Comparison of ENCODE assay signal across 8 cellular contexts in the genomic region with DNA sequence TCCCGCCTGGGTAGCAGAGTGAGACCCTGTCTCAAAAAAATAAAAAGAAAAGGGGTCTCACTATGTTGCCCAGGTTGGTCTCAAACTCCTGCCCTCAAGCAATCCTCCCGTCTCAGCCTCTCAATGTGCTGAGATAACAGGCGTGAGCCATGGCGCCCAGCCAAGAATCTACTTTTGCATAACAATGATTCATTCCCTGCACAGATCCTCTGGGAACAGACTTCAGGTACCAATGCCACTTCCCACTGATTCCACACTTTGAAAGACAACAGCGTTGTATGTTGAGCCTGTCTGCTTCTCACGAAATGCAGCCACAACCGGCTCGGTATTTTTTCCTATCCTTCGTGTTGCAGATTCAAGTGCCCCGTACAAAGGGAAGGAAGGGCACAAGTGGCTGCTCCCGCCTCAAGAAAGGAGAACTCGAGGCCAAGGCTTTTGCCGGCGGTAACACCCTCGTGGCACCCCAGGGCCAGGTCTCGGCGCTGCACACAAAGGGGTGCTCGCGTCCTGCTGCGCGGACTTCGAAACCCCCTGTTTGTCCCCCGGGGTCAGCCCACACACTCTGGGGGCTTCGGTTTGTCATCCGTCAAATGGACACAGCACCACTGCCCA. TPM values are rescaled to one million over a fixed set of nuclear protein-coding genes. Genes with fewer than 3 reads are reported as not detected.
DNase-seq lines count a peak whose midpoint lies in the region; ATAC-seq and FAIRE-seq lines count a peak whose summit lies in the region.

No MANE protein-coding gene starts in this region.

- H3K27ac Mint-ChIP-seq in T-helper 2 cell treated with Interferon-gamma antibody and Interleukin-4, amounts not matched to agents 5 μg/mL and 100 μg/mL, for 36 hours = peak overlapping the region; percentile 96

- no peaks in the 10 kb centered on the region for H3K27me3 Mint-ChIP-seq in T-helper 2 cell treated with Interferon-gamma antibody and Interleukin-4, amounts not matched to agents 5 μg/mL and 100 μg/mL, for 36 hours (ENCODE audit: low read depth)

- no peak for FAIRE-seq in small intestine (lab: Jason Lieb, UNC)

- H3K4me3 ChIP-seq in small intestine (ENCODE audit: low read depth in 1 of 2, low read length in 2 of 2) = peak overlapping the region; percentile 61 to 84

- 3 to 4% (median 4%) methylated on average over 24 to 25 of the region's 25 CpGs for WGBS in small intestine, 3 donors

- H3K4me1 Mint-ChIP-seq in T-helper 2 cell treated with Interferon-gamma antibody and Interleukin-4, amounts not matched to agents 5 μg/mL and 100 μg/mL, for 36 hours (ENCODE audit: low read depth) = peaks cover 19% of the 10 kb centered on the region

- no peaks in the 10 kb centered on the region for H3K4me1 ChIP-seq in small intestine (ENCODE audit: control insufficient read depth in 2 of 2, insufficient read depth in 1 of 2, low read depth in 1 of 2, low read length in 1 of 2)

- H3K4me3 Mint-ChIP-seq in T-helper 2 cell treated with Interferon-gamma antibody and Interleukin-4, amounts not matched to agents 5 μg/mL and 100 μg/mL, for 36 hours = peak overlapping the region; percentile 96

- ATAC-seq in HG02885 (IDR thresholded peaks at IDR 0.05; ENCODE audit: poor library complexity, unreplicated experiment) = peak; percentile 33

- H3K9me3 ChIP-seq in small intestine (ENCODE audit: control insufficient read depth, low read depth) = no peaks in the 10 kb centered on the region

- H3K27ac ChIP-seq in caudate nucleus (ENCODE audit: low read depth, low read length) = peak overlapping the region; percentile 93
- H3K27ac ChIP-seq in small intestine (ENCODE audit: low read depth in 1 of 2, low read length in 1 of 2) = peak overlapping the region; percentile 78 to 94

- H3K36me3 ChIP-seq in small intestine (ENCODE audit: control insufficient read depth in 2 of 2, insufficient read depth in 2 of 2, low read length in 2 of 2) = peaks cover 6 to 8% of the 10 kb centered on the region in 2 donors

- H3K36me3 Mint-ChIP-seq in T-helper 2 cell treated with Interferon-gamma antibody and Interleukin-4, amounts not matched to agents 5 μg/mL and 100 μg/mL, for 36 hours (ENCODE audit: low read depth) = peaks cover 37% of the 10 kb centered on the region

- DNase-seq in activated CD4-positive, alpha-beta T cell treated with anti-CD3 and anti-CD28 coated beads for 24 hours (ENCODE audit: low read depth in 2 of 2) = peak; percentile 7 to 15
- no peak for DNase-seq in activated CD4-positive, alpha-beta T cell treated with anti-CD3 and anti-CD28 coated beads, Interleukin-2, amount 50 U/mL, for 4 hours
- peak; percentile 30 for DNase-seq in NCI-H1417 treated with DMSO at 0.1 percent for 48 hours (lab: John Stamatoyannopoulos, UW)
- peak; percentile 22 for DNase-seq in T-helper 2 cell treated with Interferon-gamma antibody and Interleukin-4, amounts not matched to agents 5 μg/mL and 100 μg/mL, for 36 hours (ENCODE audit: low spot score)
- DNase-seq in caudate nucleus (lab: John Stamatoyannopoulos, UW) = peak in 44 of 61 donors; percentile 15 to 91 (median 52)
- peak; percentile 68 for DNase-seq in inferior parietal cortex (ENCODE audit: extremely low spot score)
- DNase-seq in small intestine = peak; percentile 91

- no peaks in the 10 kb centered on the region for H3K9me3 Mint-ChIP-seq in T-helper 2 cell treated with Interferon-gamma antibody and Interleukin-4, amounts not matched to agents 5 μg/mL and 100 μg/mL, for 36 hours

- no peaks in the 10 kb centered on the region for H3K27me3 ChIP-seq in small intestine (ENCODE audit: control insufficient read depth in 2 of 2, insufficient read depth in 2 of 2, low read length in 2 of 2)

RNA-seq across cellular contexts. Expression of a gene that starts 0.7 kb away (rescaled TPM):
- polyA plus RNA-seq in small intestine = 10 to 100 TPM in 2 of 3 donors, 1 to 10 TPM in 1; 8.8 to 22.4 (median 21.9) TPM

RNA-seq across cellular contexts. Expression of a gene that starts 36.9 kb away (rescaled TPM):
- polyA plus RNA-seq in small intestine = 100 to 1,000 TPM in 1 of 3 donors, 10 to 100 TPM in 2; 85.9 to 181 (median 90.8) TPM

Comparison
In these comparisons a context has a peak if more than half of its experiments do, and no peak if none do; other contexts are left out.
1. DNase-seq: peak in activated CD4-positive, alpha-beta T cell treated with anti-CD3 and anti-CD28 coated beads for 24 hours (2 of 2), NCI-H1417 treated with DMSO at 0.1 percent for 48 hours (single experiment), T-helper 2 cell treated with Interferon-gamma antibody and Interleukin-4, amounts not matched to agents 5 μg/mL and 100 μg/mL, for 36 hours (single experiment), caudate nucleus (44 of 61), inferior parietal cortex (single experiment) and small intestine (single experiment); none in activated CD4-positive, alpha-beta T cell treated with anti-CD3 and anti-CD28 coated beads, Interleukin-2, amount 50 U/mL, for 4 hours (0 of 2).